Comparison of ENCODE assay signal across 17 cellular contexts in the genomic region with DNA sequence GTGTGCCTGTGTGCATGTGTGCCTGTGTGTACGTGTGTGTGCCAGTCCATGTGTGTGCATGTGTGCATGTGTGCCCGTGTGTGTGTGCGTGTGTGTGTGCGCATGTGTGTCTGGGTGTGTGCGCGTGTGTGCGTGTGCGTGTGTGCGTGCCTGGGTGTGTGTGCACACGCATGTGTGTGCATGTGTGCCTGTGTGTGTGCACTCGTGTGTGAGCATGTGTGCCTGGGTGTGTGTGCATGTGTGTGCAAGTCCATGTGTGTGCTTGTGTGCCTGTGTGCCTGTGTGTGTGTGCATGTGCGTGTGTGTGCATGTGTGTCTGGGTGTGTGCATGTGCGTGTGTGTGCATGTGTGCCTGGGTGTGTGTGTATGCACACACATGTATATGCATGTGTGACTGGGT. TPM values are rescaled to one million over a fixed set of nuclear protein-coding genes. Genes with fewer than 3 reads are reported as not detected.
DNase-seq lines count a peak whose midpoint lies in the region; ATAC-seq and TF ChIP-seq lines count a peak whose summit lies in the region.
"Had no signal": no experiment of that assay in that cellular context is flagged by ENCODE, and none has a peak within 500 bp of the region (broad histone marks: within the 10 kb centered on the region; RNA-seq: fewer than 3 reads in every experiment).

No MANE protein-coding gene starts in this region.

- no peaks in the 10 kb centered on the region for H3K36me3 Mint-ChIP-seq in nephron progenitor cell (ENCODE audit: low read depth)

- no peaks in the 10 kb centered on the region for H3K9me3 Mint-ChIP-seq in nephron progenitor cell

- no peaks in the 10 kb centered on the region for H3K4me1 ChIP-seq in HEK293 (ENCODE audit: control insufficient read depth, insufficient read depth, low read length)
- H3K4me1 ChIP-seq in neuronal stem cell (ENCODE audit: control insufficient read depth in 2 of 2, insufficient read depth in 1 of 2, low read depth in 1 of 2, low read length in 2 of 2), result peaks cover 13 to 18% of the 10 kb centered on the region in 2 donors
- H3K4me1 ChIP-seq: BE2C had no signal

- no peak overlapping the region for H3K18ac ChIP-seq in neuronal stem cell (ENCODE audit: low read length)

- no peak overlapping the region for H2BK5ac ChIP-seq in neuronal stem cell (ENCODE audit: low read length)

- H3K4ac ChIP-seq in neuronal stem cell (ENCODE audit: low read length), result no peak overlapping the region

- H2AFZ ChIP-seq in neuronal stem cell (ENCODE audit: low read length), result no peak overlapping the region
- H2AFZ ChIP-seq: PC-9 had no signal

- no peaks in the 10 kb centered on the region for H3K36me3 ChIP-seq in HEK293 (ENCODE audit: control insufficient read depth in 2 of 2, insufficient read depth in 1 of 2, low read length in 2 of 2)
- H3K36me3 ChIP-seq in neuronal stem cell (replicated peaks in 1 of 2; ENCODE audit: control insufficient read depth in 2 of 2, insufficient read depth in 2 of 2, low read length in 2 of 2), result no peaks in the 10 kb centered on the region
- H3K36me3 ChIP-seq: BE2C had no signal

- WGBS in neuronal stem cell (ENCODE audit: extremely low coverage in 2 of 2, insufficient read length in 2 of 2, insufficient replicate concordance in 1 of 2), 2 donors, result no CpG with 5 or more reads among the region's 13 CpGs

- H2BK12ac ChIP-seq in neuronal stem cell (ENCODE audit: low read length), result peak overlapping the region; percentile 93

- H3K9me3 ChIP-seq in HEK293 (ENCODE audit: control insufficient read depth, insufficient read depth, low read depth, low read length) (no peaks in the 10 kb centered on the region), neuronal stem cell (replicated peaks in 1 of 2; ENCODE audit: control insufficient read depth in 2 of 2, insufficient read depth in 1 of 2, low read depth in 1 of 2, low read length in 2 of 2) (peaks cover 0 to 3% of the 10 kb centered on the region in 2 donors)
- H3K9me3 ChIP-seq: BE2C had no signal

- DNase-seq in Daoy (ENCODE audit: low read depth) (peak; percentile 1), ecto neural progenitor cell (ENCODE audit: low spot score) (peak; percentile 25), neuronal stem cell (ENCODE audit: low spot score) (no peak), nephron progenitor cell (no peak), NCI-H2107 (lab: John Stamatoyannopoulos, UW) (no peak)
- DNase-seq: BE2C, MM.1S, NCI-H1092, NCI-H1436, NCI-H187 treated with DMSO at 0.1 percent for 48 hours, NCI-H2227 treated with DMSO at 0.1 percent for 48 hours, NCI-H510A, PC-9, RPMI8226, SHP77 had no signal

- peaks cover 0 to 29% (median 0%) of the 10 kb centered on the region in 3 experiments for H3K27me3 ChIP-seq in neuronal stem cell (ENCODE audit: control insufficient read depth in 3 of 3, insufficient read depth in 3 of 3, low read depth in 1 of 3, low read length in 3 of 3)
- H3K27me3 ChIP-seq: BE2C had no signal

- no peak overlapping the region for H3K14ac ChIP-seq in neuronal stem cell (ENCODE audit: low read length)

- peaks cover 54% of the 10 kb centered on the region for H3K4me1 Mint-ChIP-seq in nephron progenitor cell

- H3K27me3 Mint-ChIP-seq in nephron progenitor cell (ENCODE audit: low read depth, poor library complexity), result peaks cover 13% of the 10 kb centered on the region

- H3K79me1 ChIP-seq in neuronal stem cell (ENCODE audit: low read depth, low read length), result no peaks in the 10 kb centered on the region

- H4K8ac ChIP-seq in neuronal stem cell (ENCODE audit: low read depth, low read length), result peak overlapping the region; percentile 27

- no peak overlapping the region for H3K27ac Mint-ChIP-seq in nephron progenitor cell

- H2AK5ac ChIP-seq in neuronal stem cell (ENCODE audit: low read depth, low read length), result no peak overlapping the region

- no peak overlapping the region for H3K4me3 Mint-ChIP-seq in nephron progenitor cell

- no peak overlapping the region for H3K4me2 ChIP-seq in neuronal stem cell (ENCODE audit: insufficient read depth, low read length, poor library complexity, severe bottlenecking)
- H3K4me2 ChIP-seq: PC-9 had no signal

- H3K23ac ChIP-seq in neuronal stem cell (ENCODE audit: low read depth, low read length, poor library complexity), result peak overlapping the region; percentile 34

- peak overlapping the region; percentile 6 for H2BK15ac ChIP-seq in neuronal stem cell (ENCODE audit: low read length)

- H4K91ac ChIP-seq in neuronal stem cell (ENCODE audit: low read depth, low read length, poor library complexity), result no peak overlapping the region

- no peak overlapping the region for H2BK120ac ChIP-seq in neuronal stem cell (ENCODE audit: low read depth, low read length)

- H3K9ac ChIP-seq in neuronal stem cell (ENCODE audit: low read depth, low read length, poor library complexity), result no peak overlapping the region

- TF ChIP-seq CTCF in HEK293 (tag by site-specific recombination; IDR thresholded peaks at IDR 0.05), result no peak
- TF ChIP-seq CTCF in nephron progenitor cell (IDR thresholded peaks at IDR 0.05), result no peak

- H3K27ac ChIP-seq in HEK293 (ENCODE audit: extremely low read depth, low read depth, low read length) (no peak overlapping the region), neuronal stem cell (replicated peaks; ENCODE audit: low read length) (no peak overlapping the region)
- H3K27ac ChIP-seq: PC-9 had no signal

- CTCF ChIA-PET in HEK293 (lab: Yijun Ruan, JAX), result no interaction called here

- no peak for ATAC-seq in GM18517 (IDR thresholded peaks at IDR 0.05; ENCODE audit: unreplicated experiment)

- POLR2A ChIA-PET in HEK293 (lab: Yijun Ruan, JAX), result no interaction called here

- H3K4me3 ChIP-seq in HEK293 (ENCODE audit: low read depth, low read length) (no peak overlapping the region), neuronal stem cell (ENCODE audit: low read length in 2 of 2) (peak overlapping the region in 1 of 2 donors; percentile 21)
- H3K4me3 ChIP-seq: PC-9 had no signal

TF ChIP-seq in HEK293, 187 proteins besides CTCF, POLR2A, EP300 and RAD21:
- TF ChIP-seq, protein P1, sequence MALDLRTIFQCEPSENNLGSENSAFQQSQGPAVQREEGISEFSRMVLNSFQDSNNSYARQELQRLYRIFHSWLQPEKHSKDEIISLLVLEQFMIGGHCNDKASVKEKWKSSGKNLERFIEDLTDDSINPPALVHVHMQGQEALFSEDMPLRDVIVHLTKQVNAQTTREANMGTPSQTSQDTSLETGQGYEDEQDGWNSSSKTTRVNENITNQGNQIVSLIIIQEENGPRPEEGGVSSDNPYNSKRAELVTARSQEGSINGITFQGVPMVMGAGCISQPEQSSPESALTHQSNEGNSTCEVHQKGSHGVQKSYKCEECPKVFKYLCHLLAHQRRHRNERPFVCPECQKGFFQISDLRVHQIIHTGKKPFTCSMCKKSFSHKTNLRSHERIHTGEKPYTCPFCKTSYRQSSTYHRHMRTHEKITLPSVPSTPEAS (tag by site-specific recombination; IDR thresholded peaks at IDR 0.05), result peak; percentile 99
- TF ChIP-seq, protein P2, sequence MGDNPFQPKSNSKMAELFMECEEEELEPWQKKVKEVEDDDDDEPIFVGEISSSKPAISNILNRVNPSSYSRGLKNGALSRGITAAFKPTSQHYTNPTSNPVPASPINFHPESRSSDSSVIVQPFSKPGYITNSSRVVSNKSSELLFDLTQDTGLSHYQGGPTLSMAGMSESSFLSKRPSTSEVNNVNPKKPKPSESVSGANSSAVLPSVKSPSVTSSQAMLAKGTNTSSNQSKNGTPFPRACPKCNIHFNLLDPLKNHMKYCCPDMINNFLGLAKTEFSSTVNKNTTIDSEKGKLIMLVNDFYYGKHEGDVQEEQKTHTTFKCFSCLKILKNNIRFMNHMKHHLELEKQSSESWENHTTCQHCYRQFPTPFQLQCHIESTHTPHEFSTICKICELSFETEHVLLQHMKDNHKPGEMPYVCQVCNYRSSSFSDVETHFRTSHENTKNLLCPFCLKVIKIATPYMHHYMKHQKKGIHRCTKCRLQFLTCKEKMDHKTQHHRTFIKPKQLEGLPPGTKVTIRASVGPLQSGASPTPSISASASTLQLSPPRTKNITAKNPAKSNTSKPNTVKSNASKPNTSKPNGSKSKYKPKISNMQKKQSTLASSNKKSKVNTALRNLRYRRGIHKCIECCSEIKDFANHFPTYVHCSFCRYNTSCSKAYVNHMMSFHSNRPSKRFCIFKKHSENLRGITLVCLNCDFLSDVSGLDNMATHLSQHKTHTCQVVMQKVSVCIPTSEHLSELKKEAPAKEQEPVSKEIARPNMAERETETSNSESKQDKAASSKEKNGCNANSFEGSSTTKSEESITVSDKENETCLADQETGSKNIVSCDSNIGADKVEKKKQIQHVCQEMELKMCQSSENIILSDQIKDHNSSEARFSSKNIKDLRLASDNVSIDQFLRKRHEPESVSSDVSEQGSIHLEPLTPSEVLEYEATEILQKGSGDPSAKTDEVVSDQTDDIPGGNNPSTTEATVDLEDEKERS (tag by site-specific recombination; IDR thresholded peaks at IDR 0.05), result no peak

RNA-seq across cellular contexts. Expression of a gene that starts 28.7 kb away (rescaled TPM):
- 456 and 480 TPM in 2 replicates for total RNA-seq in Daoy (2014; rRNA removed; shearing (Covaris generic))
- polyA plus RNA-seq in neuronal stem cell (2013, experiment 1 of 2), result 19.3 TPM
- polyA plus RNA-seq in neuronal stem cell (2013, experiment 2 of 2), result 19.1 TPM

Comparison
In these comparisons a context has a peak if more than half of its experiments do, and no peak if none do; other contexts are left out.
1. DNase-seq: peak in Daoy (single experiment) and ecto neural progenitor cell (single experiment); none in neuronal stem cell (single experiment), nephron progenitor cell (single experiment) and NCI-H2107 (single experiment).